ENCODE assay signal across 10 cellular contexts in the genomic region with DNA sequence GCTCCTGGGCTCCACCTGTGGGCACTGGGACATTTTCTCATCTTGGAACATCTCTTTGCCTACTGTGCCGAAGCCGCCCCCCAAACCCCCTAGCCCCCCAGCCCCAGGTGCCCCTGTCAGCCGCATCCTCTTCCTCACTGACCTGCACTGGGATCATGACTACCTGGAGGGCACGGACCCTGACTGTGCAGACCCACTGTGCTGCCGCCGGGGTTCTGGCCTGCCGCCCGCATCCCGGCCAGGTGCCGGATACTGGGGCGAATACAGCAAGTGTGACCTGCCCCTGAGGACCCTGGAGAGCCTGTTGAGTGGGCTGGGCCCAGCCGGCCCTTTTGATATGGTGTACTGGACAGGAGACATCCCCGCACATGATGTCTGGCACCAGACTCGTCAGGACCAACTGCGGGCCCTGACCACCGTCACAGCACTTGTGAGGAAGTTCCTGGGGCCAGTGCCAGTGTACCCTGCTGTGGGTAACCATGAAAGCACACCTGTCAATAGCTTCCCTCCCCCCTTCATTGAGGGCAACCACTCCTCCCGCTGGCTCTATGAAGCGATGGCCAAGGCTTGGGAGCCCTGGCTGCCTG. TPM values are rescaled to one million over a fixed set of nuclear protein-coding genes. Genes with fewer than 3 reads are reported as not detected.
A peak's percentile ranks its signal among the peaks of the same experiment; 100 is the strongest.
DNase-seq lines count a peak whose midpoint lies in the region; ATAC-seq and TF ChIP-seq lines count a peak whose summit lies in the region.
"Had no signal": no experiment of that assay in that cellular context is flagged by ENCODE, and none has a peak within 500 bp of the region (broad histone marks: within the 10 kb centered on the region; RNA-seq: fewer than 3 reads in every experiment).

No MANE protein-coding gene starts in this region.

- CTCF ChIA-PET in activated naive CD4-positive, alpha-beta T cell treated with anti-CD3 and anti-CD28 coated beads for 36 hours (lab: Charles Lee): interaction anchor here (0.5 to 20.7 kb wide), 6 partner anchors 11 to 51 kb away, joined by 3 to 736 read pairs (median 17); a partner anchor contains a TSS

- H3K27ac ChIP-seq in liver (ENCODE audit: low read depth in 1 of 2, low read length in 2 of 2) (no peak overlapping the region), substantia nigra (ENCODE audit: low read depth, low read length, poor library complexity, severe bottlenecking) (peak overlapping the region; percentile 97)
- H3K27ac ChIP-seq: SJSA1 had no signal

- H3K4me3 ChIP-seq in liver (ENCODE audit: low read depth in 1 of 3, low read length in 3 of 3): peak overlapping the region in 2 of 3 donors; percentile 78 to 93

- no peaks in the 10 kb centered on the region for H3K27me3 ChIP-seq in liver (ENCODE audit: control insufficient read depth in 4 of 4, insufficient read depth in 4 of 4, low read length in 3 of 4)
- H3K27me3 ChIP-seq: SJSA1 had no signal

- DNase-seq in activated naive CD4-positive, alpha-beta T cell treated with anti-CD3 and anti-CD28 coated beads for 36 hours: no peak
- DNase-seq in activated naive CD4-positive, alpha-beta T cell treated with Interleukin-2 at 50 U/mL for 16 hours: no peak
- DNase-seq in activated T-helper 1 cell treated with anti-CD3 and anti-CD28 coated beads, Interleukin-12 subunit alpha, Interleukin-12 subunit beta, Interleukin-2, Interleukin-4 antibody, amounts not matched to agents 30 ng/mL and 10 ng/mL and 1 ng/mL, durations not matched to agents 14 hours and 24 hours and 36 hours (ENCODE audit: low spot score): no peak
- peak in 1 of 49 donors; percentile 82 for DNase-seq in substantia nigra (lab: John Stamatoyannopoulos, UW)
- no peak for DNase-seq in SHP77 (lab: John Stamatoyannopoulos, UW)
- no peak for DNase-seq in NCI-H1930 (lab: John Stamatoyannopoulos, UW)
- DNase-seq: NCI-H1105 had no signal

- H3K4me1 Mint-ChIP-seq in activated naive CD4-positive, alpha-beta T cell treated with anti-CD3 and anti-CD28 coated beads for 36 hours (ENCODE audit: low read depth): peaks cover 50% of the 10 kb centered on the region
- H3K4me1 Mint-ChIP-seq in activated T-helper 1 cell treated with anti-CD3 and anti-CD28 coated beads, Interleukin-12 subunit alpha, Interleukin-12 subunit beta, Interleukin-2, Interleukin-4 antibody, amounts not matched to agents 30 ng/mL and 10 ng/mL and 1 ng/mL, durations not matched to agents 14 hours and 24 hours and 36 hours (ENCODE audit: low read depth): peaks cover 25% of the 10 kb centered on the region

- peaks cover 4% of the 10 kb centered on the region for H3K36me3 Mint-ChIP-seq in activated naive CD4-positive, alpha-beta T cell treated with anti-CD3 and anti-CD28 coated beads for 36 hours (ENCODE audit: low read depth)
- peaks cover 16% of the 10 kb centered on the region for H3K36me3 Mint-ChIP-seq in activated T-helper 1 cell treated with anti-CD3 and anti-CD28 coated beads, Interleukin-12 subunit alpha, Interleukin-12 subunit beta, Interleukin-2, Interleukin-4 antibody, amounts not matched to agents 30 ng/mL and 10 ng/mL and 1 ng/mL, durations not matched to agents 14 hours and 24 hours and 36 hours (ENCODE audit: low read depth)

- TF ChIP-seq CTCF in liver (IDR thresholded peaks at IDR 0.05; ENCODE audit: low read depth, low read length, missing input control): no peak

- WGBS in liver: 96% methylated on average over 18 of the region's 18 CpGs

- H3K27me3 Mint-ChIP-seq in activated naive CD4-positive, alpha-beta T cell treated with anti-CD3 and anti-CD28 coated beads for 36 hours (ENCODE audit: low read depth): no peaks in the 10 kb centered on the region
- peaks cover 7% of the 10 kb centered on the region for H3K27me3 Mint-ChIP-seq in activated T-helper 1 cell treated with anti-CD3 and anti-CD28 coated beads, Interleukin-12 subunit alpha, Interleukin-12 subunit beta, Interleukin-2, Interleukin-4 antibody, amounts not matched to agents 30 ng/mL and 10 ng/mL and 1 ng/mL, durations not matched to agents 14 hours and 24 hours and 36 hours (ENCODE audit: insufficient read depth)

- peaks cover 0 to 13% (median 7%) of the 10 kb centered on the region in 4 donors for H3K36me3 ChIP-seq in liver (ENCODE audit: control insufficient read depth in 4 of 4, insufficient read depth in 3 of 4, low read depth in 1 of 4, low read length in 3 of 4)
- H3K36me3 ChIP-seq: SJSA1 had no signal

- no peaks in the 10 kb centered on the region for H3K9me3 Mint-ChIP-seq in activated naive CD4-positive, alpha-beta T cell treated with anti-CD3 and anti-CD28 coated beads for 36 hours
- H3K9me3 Mint-ChIP-seq in activated T-helper 1 cell treated with anti-CD3 and anti-CD28 coated beads, Interleukin-12 subunit alpha, Interleukin-12 subunit beta, Interleukin-2, Interleukin-4 antibody, amounts not matched to agents 30 ng/mL and 10 ng/mL and 1 ng/mL, durations not matched to agents 14 hours and 24 hours and 36 hours: no peaks in the 10 kb centered on the region

- TF ChIP-seq RAD21 in liver (IDR thresholded peaks at IDR 0.05): no peak

- peak overlapping the region; percentile 98 for H3K27ac Mint-ChIP-seq in activated naive CD4-positive, alpha-beta T cell treated with anti-CD3 and anti-CD28 coated beads for 36 hours
- H3K27ac Mint-ChIP-seq in activated T-helper 1 cell treated with anti-CD3 and anti-CD28 coated beads, Interleukin-12 subunit alpha, Interleukin-12 subunit beta, Interleukin-2, Interleukin-4 antibody, amounts not matched to agents 30 ng/mL and 10 ng/mL and 1 ng/mL, durations not matched to agents 14 hours and 24 hours and 36 hours: no peak overlapping the region

- peak overlapping the region; percentile 91 for H3K4me3 Mint-ChIP-seq in activated naive CD4-positive, alpha-beta T cell treated with anti-CD3 and anti-CD28 coated beads for 36 hours
- peak overlapping the region; percentile 86 for H3K4me3 Mint-ChIP-seq in activated T-helper 1 cell treated with anti-CD3 and anti-CD28 coated beads, Interleukin-12 subunit alpha, Interleukin-12 subunit beta, Interleukin-2, Interleukin-4 antibody, amounts not matched to agents 30 ng/mL and 10 ng/mL and 1 ng/mL, durations not matched to agents 14 hours and 24 hours and 36 hours

- H3K4me1 ChIP-seq in liver (ENCODE audit: control insufficient read depth in 4 of 4, insufficient read depth in 4 of 4, low read length in 3 of 4): peaks cover 8 to 40% (median 30%) of the 10 kb centered on the region in 4 donors

- intact Hi-C loops in activated naive CD4-positive, alpha-beta T cell treated with anti-CD3 and anti-CD28 coated beads for 36 hours (cut with micrococcal nuclease): loop anchor here (2.0 kb wide), 3 partner anchors 47 to 353 kb away; no protein-coding TSS in a partner anchor
- intact Hi-C loops in activated T-helper 1 cell treated with anti-CD3 and anti-CD28 coated beads, Interleukin-12 subunit alpha, Interleukin-12 subunit beta, Interleukin-2, Interleukin-4 antibody, amounts not matched to agents 30 ng/mL and 10 ng/mL and 1 ng/mL, durations not matched to agents 14 hours and 24 hours and 36 hours (cut with micrococcal nuclease): loop anchor here (2.0 kb wide), 1 partner anchor 227 kb away; a partner anchor contains a TSS

- H3K9me3 ChIP-seq in liver (ENCODE audit: control insufficient read depth in 4 of 4, low read length in 3 of 4): no peaks in the 10 kb centered on the region
- H3K9me3 ChIP-seq: SJSA1 had no signal

- no peak overlapping the region for H3K9ac ChIP-seq in liver (ENCODE audit: low read depth in 1 of 2, low read length in 2 of 2)

- no peak for ATAC-seq in HG02642 (IDR thresholded peaks at IDR 0.05; ENCODE audit: poor library complexity, unreplicated experiment)

TF ChIP-seq in liver, 16 proteins besides CTCF, POLR2A, EP300 and RAD21 (continues in another document):
- TF ChIP-seq, protein P1, sequence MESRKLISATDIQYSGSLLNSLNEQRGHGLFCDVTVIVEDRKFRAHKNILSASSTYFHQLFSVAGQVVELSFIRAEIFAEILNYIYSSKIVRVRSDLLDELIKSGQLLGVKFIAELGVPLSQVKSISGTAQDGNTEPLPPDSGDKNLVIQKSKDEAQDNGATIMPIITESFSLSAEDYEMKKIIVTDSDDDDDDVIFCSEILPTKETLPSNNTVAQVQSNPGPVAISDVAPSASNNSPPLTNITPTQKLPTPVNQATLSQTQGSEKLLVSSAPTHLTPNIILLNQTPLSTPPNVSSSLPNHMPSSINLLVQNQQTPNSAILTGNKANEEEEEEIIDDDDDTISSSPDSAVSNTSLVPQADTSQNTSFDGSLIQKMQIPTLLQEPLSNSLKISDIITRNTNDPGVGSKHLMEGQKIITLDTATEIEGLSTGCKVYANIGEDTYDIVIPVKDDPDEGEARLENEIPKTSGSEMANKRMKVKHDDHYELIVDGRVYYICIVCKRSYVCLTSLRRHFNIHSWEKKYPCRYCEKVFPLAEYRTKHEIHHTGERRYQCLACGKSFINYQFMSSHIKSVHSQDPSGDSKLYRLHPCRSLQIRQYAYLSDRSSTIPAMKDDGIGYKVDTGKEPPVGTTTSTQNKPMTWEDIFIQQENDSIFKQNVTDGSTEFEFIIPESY (IDR thresholded peaks at IDR 0.05): no peak
- TF ChIP-seq EGR1 (IDR thresholded peaks at IDR 0.05; ENCODE audit: low read depth in 2 of 2) (no peak), FOXA1 (IDR thresholded peaks at IDR 0.05) (no peak), FOXA2 (IDR thresholded peaks at IDR 0.05) (no peak)
- TF ChIP-seq, protein P2, sequence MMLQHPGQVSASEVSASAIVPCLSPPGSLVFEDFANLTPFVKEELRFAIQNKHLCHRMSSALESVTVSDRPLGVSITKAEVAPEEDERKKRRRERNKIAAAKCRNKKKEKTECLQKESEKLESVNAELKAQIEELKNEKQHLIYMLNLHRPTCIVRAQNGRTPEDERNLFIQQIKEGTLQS (IDR thresholded peaks at IDR 0.05): no peak

RNA-seq across cellular contexts. Expression of a gene that starts 1.4 kb away (rescaled TPM):
- total RNA-seq in activated naive CD4-positive, alpha-beta T cell treated with anti-CD3 and anti-CD28 coated beads for 36 hours: 10 to 100 TPM; 24.5 to 27.5 TPM
- 8.5 and 9.4 TPM in 2 replicates for total RNA-seq in activated T-helper 1 cell treated with anti-CD3 and anti-CD28 coated beads, Interleukin-12 subunit alpha, Interleukin-12 subunit beta, Interleukin-2, Interleukin-4 antibody, amounts not matched to agents 30 ng/mL and 10 ng/mL and 1 ng/mL, durations not matched to agents 14 hours and 24 hours and 36 hours
- total RNA-seq in liver: 10 to 100 TPM; 15.4 to 25.9 TPM
- 10 to 100 TPM; 65.0 to 91.6 TPM for polyA plus RNA-seq in liver

RNA-seq across cellular contexts. Expression of a gene that starts 27.3 kb away (rescaled TPM):
- 10 to 100 TPM; 44.5 to 45.1 TPM for total RNA-seq in activated naive CD4-positive, alpha-beta T cell treated with anti-CD3 and anti-CD28 coated beads for 36 hours
- 16.5 and 16.8 TPM in 2 replicates for total RNA-seq in activated T-helper 1 cell treated with anti-CD3 and anti-CD28 coated beads, Interleukin-12 subunit alpha, Interleukin-12 subunit beta, Interleukin-2, Interleukin-4 antibody, amounts not matched to agents 30 ng/mL and 10 ng/mL and 1 ng/mL, durations not matched to agents 14 hours and 24 hours and 36 hours
- 1 to 10 TPM; 8.1 to 8.6 TPM for total RNA-seq in liver
- polyA plus RNA-seq in liver: 1 to 10 TPM; 2.5 to 4.5 TPM

RNA-seq across cellular contexts. Expression of a gene that starts 49.1 kb away (rescaled TPM):
- under 1 TPM in 1 of 2 experiments, not detected in 1; 0.64 TPM for total RNA-seq in activated naive CD4-positive, alpha-beta T cell treated with anti-CD3 and anti-CD28 coated beads for 36 hours
- total RNA-seq in activated T-helper 1 cell treated with anti-CD3 and anti-CD28 coated beads, Interleukin-12 subunit alpha, Interleukin-12 subunit beta, Interleukin-2, Interleukin-4 antibody, amounts not matched to agents 30 ng/mL and 10 ng/mL and 1 ng/mL, durations not matched to agents 14 hours and 24 hours and 36 hours: 1.2 TPM in 1 of 2 replicates, not detected in the other
- total RNA-seq in liver: 1,000 to 10,000 TPM; 2,251 to 9,224 TPM
- polyA plus RNA-seq in liver: 1,000 to 10,000 TPM; 5,349 to 6,171 TPM

Comparison
In these comparisons a context has a peak if more than half of its experiments do, and no peak if none do; other contexts are left out.
1. RNA of a gene that starts 49.1 kb away (total RNA-seq): 2,251 to 9,224 TPM in liver; 0.64 TPM in activated naive CD4-positive, alpha-beta T cell treated with anti-CD3 and anti-CD28 coated beads for 36 hours and 1.2 TPM in activated T-helper 1 cell treated with anti-CD3 and anti-CD28 coated beads, Interleukin-12 subunit alpha, Interleukin-12 subunit beta, Interleukin-2, Interleukin-4 antibody, amounts not matched to agents 30 ng/mL and 10 ng/mL and 1 ng/mL, durations not matched to agents 14 hours and 24 hours and 36 hours; every median in the first group is over 1,000 times any median in the second.